ENCODE assay signal across 1 cellular context in genomic region chr12:102096855-102097254, GRCh38.
A peak's percentile ranks its signal among the peaks of the same experiment; 100 is the strongest.
TF ChIP-seq lines count a peak whose summit lies in the region.

No MANE protein-coding gene starts in this region.

TF ChIP-seq in GM12878, 131 proteins besides CTCF, POLR2A, EP300 and RAD21:
- no peak for TF ChIP-seq ZZZ3 (IDR thresholded peaks at IDR 0.05; ENCODE audit: control insufficient read depth, insufficient read length, low read depth)
- TF ChIP-seq TCF12 (IDR thresholded peaks at IDR 0.05; ENCODE audit: low read depth, low read length) = no peak
- TF ChIP-seq BACH1 (IDR thresholded peaks at IDR 0.05; ENCODE audit: borderline replicate concordance) = no peak
- no peak for TF ChIP-seq CBFB (IDR thresholded peaks at IDR 0.05; ENCODE audit: low read depth)
- TF ChIP-seq RUNX3 (IDR thresholded peaks at IDR 0.05; ENCODE audit: low read length) = peak; percentile 17; the same call in 1 of the 2 replicates
- no peak for TF ChIP-seq STAT3 (IDR thresholded peaks at IDR 0.05; ENCODE audit: low read depth, low read length)
